ENCODE assay signal across 8 cellular contexts in the genomic region with DNA sequence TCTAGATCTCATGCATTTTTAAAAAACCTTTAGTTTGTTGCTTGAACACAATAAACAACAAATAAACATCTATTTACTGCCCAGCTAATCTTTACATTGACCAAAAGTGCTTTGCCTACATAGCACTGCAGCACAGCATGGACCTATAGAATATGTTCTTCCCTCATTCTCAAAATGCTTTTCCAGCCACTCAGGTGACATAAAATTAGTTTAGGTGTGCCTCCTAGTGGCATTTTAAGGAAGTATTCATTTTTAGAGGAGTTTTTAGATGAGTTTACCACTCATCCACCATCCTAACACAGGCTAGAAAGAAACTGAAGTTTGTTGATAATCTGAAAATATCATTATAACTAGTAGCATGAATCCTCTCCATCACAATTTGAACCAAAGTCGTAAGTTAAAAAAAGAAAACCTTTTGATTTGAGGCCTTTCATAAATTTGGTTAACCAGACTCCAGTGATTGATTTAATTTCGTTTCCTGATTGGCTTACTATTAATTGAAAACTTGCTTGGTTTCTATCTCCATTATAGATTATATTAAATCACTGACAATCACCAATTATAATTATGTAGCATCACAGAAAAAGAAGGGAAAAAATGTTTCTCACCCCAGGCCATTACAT. TPM values are rescaled to one million over a fixed set of nuclear protein-coding genes. Genes with fewer than 3 reads are reported as not detected.
DNase-seq lines count a peak whose midpoint lies in the region; ATAC-seq, FAIRE-seq and TF ChIP-seq lines count a peak whose summit lies in the region.

No MANE protein-coding gene starts in this region.

- no peaks in the 10 kb centered on the region for H3K79me2 ChIP-seq in HCT116 (ENCODE audit: insufficient read depth, low read length)

- H3K36me3 ChIP-seq in HCT116 (ENCODE audit: control insufficient read depth in 1 of 2, insufficient read depth in 2 of 2, low read length in 2 of 2), result no peaks in the 10 kb centered on the region

- H3K27me3 ChIP-seq in HCT116 (ENCODE audit: insufficient read depth, low read length), result no peaks in the 10 kb centered on the region

- no peak overlapping the region for H3K27ac ChIP-seq in HCT116 (ENCODE audit: low read depth, low read length)

- no peak for TF ChIP-seq POLR2A in HCT116 (IDR thresholded peaks at IDR 0.05; ENCODE audit: borderline replicate concordance, extremely low read depth, insufficient read depth, insufficient read length)

- RAD21 ChIA-PET in HCT116 (lab: Charles Lee; ENCODE audit: low non-redundant PET in 1 of 2, low total read pairs in 2 of 2, uncharacterized antibody in 2 of 2, unreplicated experiment in 2 of 2), result interaction anchor here in 1 of 2 experiments (1.2 kb wide), 1 partner anchor 239 kb away, joined by 3 read pairs; no protein-coding TSS in a partner anchor

- POLR2A ChIA-PET in HCT116 (lab: Charles Lee), result no interaction called here

- H3K9ac ChIP-seq in HCT116 (ENCODE audit: low read length), result no peak overlapping the region

- TF ChIP-seq RAD21 in HCT116 (IDR thresholded peaks at IDR 0.05; ENCODE audit: low read depth), result peak; percentile 72

- CTCF ChIA-PET in Calu3 (lab: Charles Lee) (interaction anchor here (0.6 to 2.6 kb wide), 4 partner anchors 17 to 239 kb away, joined by 3 to 14 read pairs (median 3); a partner anchor contains a TSS), HCT116 (lab: Charles Lee) (interaction anchor here (1.0 to 1.8 kb wide), 6 partner anchors 12 to 1043 kb away, joined by 3 to 19 read pairs (median 4); a partner anchor contains a TSS)

- H3K4me2 ChIP-seq in HCT116 (ENCODE audit: low read length), result no peak overlapping the region

- peak; percentile 35 for FAIRE-seq in RCC 7860 (lab: Jason Lieb, UNC)

- H3K4me1 Mint-ChIP-seq in Calu3 (ENCODE audit: low read depth, unreplicated experiment), result no peaks in the 10 kb centered on the region

- H3K27me3 Mint-ChIP-seq in Calu3 (ENCODE audit: unreplicated experiment), result no peaks in the 10 kb centered on the region

- H3K4me3 Mint-ChIP-seq in Calu3 (ENCODE audit: low read depth, unreplicated experiment), result no peak overlapping the region

- DNase-seq in Calu3 (no peak), HCT116 (ENCODE audit: low read depth, low spot score) (no peak), RCC 7860 (ENCODE audit: low spot score) (peak; percentile 37), fibroblast of villous mesenchyme (ENCODE audit: low read depth) (peak; percentile 38), pons (ENCODE audit: low spot score) (no peak)
- no peak for DNase-seq in stimulated activated CD4-positive, alpha-beta T cell treated with anti-CD3 and anti-CD28 coated beads, Interleukin-4, amount 100 ng/mL, for 1 hour

- no peak overlapping the region for H2AFZ ChIP-seq in HCT116 (ENCODE audit: low read depth, low read length, poor library complexity, severe bottlenecking)

- H3K9me2 ChIP-seq in HCT116 (ENCODE audit: insufficient read depth), result no peaks in the 10 kb centered on the region

- ATAC-seq in HCT116 (peak; percentile 82), GM21529 (IDR thresholded peaks at IDR 0.05; ENCODE audit: unreplicated experiment) (no peak), HG03457 (IDR thresholded peaks at IDR 0.05; ENCODE audit: unreplicated experiment) (no peak)

- H3K27ac Mint-ChIP-seq in Calu3 (ENCODE audit: unreplicated experiment), result no peak overlapping the region

- H3K9me3 Mint-ChIP-seq in Calu3 (ENCODE audit: low read depth, unreplicated experiment), result no peaks in the 10 kb centered on the region

- no peaks in the 10 kb centered on the region for H3K36me3 Mint-ChIP-seq in Calu3 (ENCODE audit: insufficient read depth, unreplicated experiment)

- TF ChIP-seq CTCF in Calu3 (IDR thresholded peaks at IDR 0.05; ENCODE audit: unreplicated experiment) (peak; percentile 38), HCT116 (IDR thresholded peaks at IDR 0.05 in 2 of 3, conservative IDR thresholded peaks at IDR 0.05 in 1 of 3; ENCODE audit: borderline replicate concordance in 1 of 3, insufficient read depth in 1 of 3, low read depth in 2 of 3, low read length in 2 of 3) (peak; percentile 40 to 71 (median 69); a peak in 5 of 6 replicates), fibroblast of villous mesenchyme (IDR thresholded peaks at IDR 0.05; ENCODE audit: insufficient read depth, low read depth, low read length) (peak; percentile 54)

- intact Hi-C loops in Calu3 (cut with micrococcal nuclease; ENCODE audit: unreplicated experiment), result loop anchor here (1.0 to 10.0 kb wide), 2 partner anchors 160 to 239 kb away; no protein-coding TSS in a partner anchor
- intact Hi-C loops in HCT116 (cut with micrococcal nuclease), result loop anchor here (1.0 to 10.0 kb wide), 3 partner anchors 239 to 1040 kb away; no protein-coding TSS in a partner anchor

- BruUV-seq in Calu3 (replicated peaks; lab: Mats Ljungman, UMichigan), result no TSS peak
- no TSS peak for BruUV-seq in HCT116 (replicated peaks; lab: Mats Ljungman, UMichigan)

- H3K4me3 ChIP-seq in HCT116 (replicated peaks in 1 of 2; ENCODE audit: low read depth in 1 of 2, low read length in 2 of 2) (no peak overlapping the region), fibroblast of villous mesenchyme (ENCODE audit: low read depth, low read length) (no peak overlapping the region)

- H3K4me1 ChIP-seq in HCT116 (ENCODE audit: control insufficient read depth in 1 of 2, insufficient read depth in 2 of 2, low read length in 2 of 2), result no peaks in the 10 kb centered on the region

- no peaks in the 10 kb centered on the region for H4K20me1 ChIP-seq in HCT116 (ENCODE audit: insufficient read depth)

- H3K9me3 ChIP-seq in HCT116 (ENCODE audit: control insufficient read depth in 1 of 2, insufficient read depth in 1 of 2, low read depth in 1 of 2, low read length in 2 of 2), result no peaks in the 10 kb centered on the region

TF ChIP-seq in HCT116, 20 proteins besides CTCF, POLR2A, EP300 and RAD21:
- TF ChIP-seq SIN3A (IDR thresholded peaks at IDR 0.05; ENCODE audit: low read depth) (no peak), EZH2phosphoT487 (IDR thresholded peaks at IDR 0.05; ENCODE audit: borderline replicate concordance) (no peak), CEBPB (IDR thresholded peaks at IDR 0.05; ENCODE audit: low read depth) (no peak), SP1 (IDR thresholded peaks at IDR 0.05; ENCODE audit: low read depth) (peak; percentile 13; the same call in 1 of the 2 replicates)
- TF ChIP-seq, protein P1, sequence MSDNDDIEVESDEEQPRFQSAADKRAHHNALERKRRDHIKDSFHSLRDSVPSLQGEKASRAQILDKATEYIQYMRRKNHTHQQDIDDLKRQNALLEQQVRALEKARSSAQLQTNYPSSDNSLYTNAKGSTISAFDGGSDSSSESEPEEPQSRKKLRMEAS (IDR thresholded peaks at IDR 0.05), result no peak

RNA-seq across cellular contexts. Expression of a gene that starts 12.6 kb away (rescaled TPM):
- total RNA-seq in Calu3 (2022) (15.1 and 17.4 TPM in 2 replicates), HCT116 (2021; ENCODE audit: unreplicated experiment) (23.8 TPM), fibroblast of villous mesenchyme (17.7 and 20.3 TPM in 2 replicates)
- polyA plus RNA-seq in HCT116 (2012), result 9.9 and 11.0 TPM in 2 replicates

RNA-seq across cellular contexts. Expression of a gene that starts 25.2 kb away (rescaled TPM):
- total RNA-seq in Calu3 (2022) (1.9 and 3.6 TPM in 2 replicates), HCT116 (2021; ENCODE audit: unreplicated experiment) (2.5 TPM), fibroblast of villous mesenchyme (10.3 and 12.1 TPM in 2 replicates)
- polyA plus RNA-seq in HCT116 (2012), result 1.6 and 2.6 TPM in 2 replicates

Comparison
In these comparisons a context has a peak if more than half of its experiments do, and no peak if none do; other contexts are left out.
1. DNase-seq: peak in RCC 7860 (single experiment) and fibroblast of villous mesenchyme (single experiment); none in Calu3 (single experiment), HCT116 (single experiment), pons (single experiment) and stimulated activated CD4-positive, alpha-beta T cell treated with anti-CD3 and anti-CD28 coated beads, Interleukin-4, amount 100 ng/mL, for 1 hour (single experiment).
2. Peak in every context shown above with its lines, with median percentiles within 50 percentile points of each other: CTCF ChIP-seq.